ENCODE assay signal across 8 cellular contexts in the genomic region with DNA sequence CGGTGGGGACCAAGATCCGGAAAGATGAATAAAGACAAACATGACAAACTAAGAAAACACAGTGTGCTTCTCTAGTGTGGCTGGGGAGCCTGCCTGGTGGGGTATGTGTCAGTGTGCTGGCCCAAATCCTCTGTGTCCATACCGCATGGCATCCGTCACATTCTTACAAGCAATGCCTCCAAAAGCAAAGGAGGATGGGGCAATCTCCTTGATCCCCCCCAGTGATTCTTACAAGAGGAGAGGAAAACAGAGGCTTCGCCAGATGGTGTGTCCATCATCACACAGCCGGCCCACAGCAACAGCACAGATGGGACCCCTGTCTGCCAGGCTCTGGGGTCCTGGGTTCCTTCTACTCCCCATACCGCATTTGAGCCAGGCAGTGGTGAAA. TPM values are rescaled to one million over a fixed set of nuclear protein-coding genes. Genes with fewer than 3 reads are reported as not detected.
DNase-seq lines count a peak whose midpoint lies in the region; ATAC-seq lines count a peak whose summit lies in the region.

No MANE protein-coding gene starts in this region.

- H3K4me1 Mint-ChIP-seq in IgD-negative memory B cell = peaks cover 0 to 9% (median 7%) of the 10 kb centered on the region in 3 donors
- peaks cover 6% of the 10 kb centered on the region for H3K4me1 Mint-ChIP-seq in central memory CD8-positive, alpha-beta T cell

- ATAC-seq in central memory CD8-positive, alpha-beta T cell (replicated peaks; ENCODE audit: extremely low read depth, poor library complexity, severe bottlenecking) = no peak
- ATAC-seq in HG03175 (IDR thresholded peaks at IDR 0.05; ENCODE audit: unreplicated experiment) = no peak
- no peak for ATAC-seq in GM18520 (IDR thresholded peaks at IDR 0.05; ENCODE audit: unreplicated experiment)

- peaks cover 8% of the 10 kb centered on the region for H3K27me3 Mint-ChIP-seq in IgD-negative memory B cell
- H3K27me3 Mint-ChIP-seq in central memory CD8-positive, alpha-beta T cell = peaks cover 9% of the 10 kb centered on the region

- no peaks in the 10 kb centered on the region for H3K36me3 ChIP-seq in ACC112 (ENCODE audit: insufficient read depth, low read length)

- peak overlapping the region; percentile 75 for H3K27ac ChIP-seq in ACC112 (ENCODE audit: low read depth, low read length)

- H3K27me3 ChIP-seq in ACC112 (ENCODE audit: insufficient read depth, low read length) = no peaks in the 10 kb centered on the region

- H3K27ac Mint-ChIP-seq in IgD-negative memory B cell = no peak overlapping the region
- H3K27ac Mint-ChIP-seq in central memory CD8-positive, alpha-beta T cell (ENCODE audit: low read depth) = no peak overlapping the region

- H3K4me3 Mint-ChIP-seq in IgD-negative memory B cell = peak overlapping the region; percentile 37 to 88 (median 67)
- H3K4me3 Mint-ChIP-seq in central memory CD8-positive, alpha-beta T cell = peak overlapping the region; percentile 66

- intact Hi-C loops in head of caudate nucleus (cut with DNase I) = no loop called here

- peaks cover 13% of the 10 kb centered on the region for H3K79me2 ChIP-seq in ACC112 (ENCODE audit: control insufficient read depth, insufficient read depth, low read length, unreplicated experiment)

- H2AFZ ChIP-seq in ACC112 (ENCODE audit: low read length, unreplicated experiment) = no peak overlapping the region

- no peak for DNase-seq in central memory CD8-positive, alpha-beta T cell (ENCODE audit: low spot score in 2 of 2)
- DNase-seq in myocyte (ENCODE audit: low read depth) (peak; percentile 25), KG1 (lab: John Stamatoyannopoulos, UW) (no peak), head of caudate nucleus (no peak)

- H3K4me3 ChIP-seq in ACC112 (ENCODE audit: low read depth, low read length) = peak overlapping the region; percentile 83

- peaks cover 37% of the 10 kb centered on the region for H3K4me1 ChIP-seq in ACC112 (ENCODE audit: control insufficient read depth, insufficient read depth, low read length, unreplicated experiment)

- no peaks in the 10 kb centered on the region for H3K9me3 Mint-ChIP-seq in IgD-negative memory B cell
- no peaks in the 10 kb centered on the region for H3K9me3 Mint-ChIP-seq in central memory CD8-positive, alpha-beta T cell

- H3K36me3 Mint-ChIP-seq in IgD-negative memory B cell = peaks cover 3% of the 10 kb centered on the region
- peaks cover 2% of the 10 kb centered on the region for H3K36me3 Mint-ChIP-seq in central memory CD8-positive, alpha-beta T cell (ENCODE audit: insufficient read depth)

RNA-seq across cellular contexts. Expression of gene IL17RC, which starts 0.6 kb away (rescaled TPM):
- 6.7 TPM for polyA plus RNA-seq in IgD-negative memory B cell
- 24.4 and 33.9 TPM in 2 replicates for total RNA-seq in myocyte
- polyA plus RNA-seq in myocyte (2012) = 28.3 TPM

RNA-seq across cellular contexts. Expression of gene IL17RE, which starts 13.7 kb away (rescaled TPM):
- polyA plus RNA-seq in IgD-negative memory B cell = not detected
- total RNA-seq in myocyte = 0.40 and 0.68 TPM in 2 replicates
- 1.3 TPM for polyA plus RNA-seq in myocyte (2012)

RNA-seq across cellular contexts. Expression of gene CRELD1, which starts 17.3 kb away (rescaled TPM):
- polyA plus RNA-seq in IgD-negative memory B cell = 17.7 TPM
- total RNA-seq in myocyte = 90.8 and 135 TPM in 2 replicates
- polyA plus RNA-seq in myocyte (2012) = 66.4 TPM

RNA-seq across cellular contexts. Expression of gene JAGN1, which starts 25.9 kb away (rescaled TPM):
- 46.4 TPM for polyA plus RNA-seq in IgD-negative memory B cell
- 41.4 and 50.5 TPM in 2 replicates for total RNA-seq in myocyte
- polyA plus RNA-seq in myocyte (2012) = 43.6 TPM

RNA-seq across cellular contexts. Expression of gene PRRT3, which starts 35.9 kb away (rescaled TPM):
- 2.0 TPM for polyA plus RNA-seq in IgD-negative memory B cell
- 1.1 and 1.3 TPM in 2 replicates for total RNA-seq in myocyte
- polyA plus RNA-seq in myocyte (2012) = 3.5 TPM
